In genomic region chr5:127705120-127705892, GRCh38 we compare ENCODE assay signal across 9 cellular contexts. TPM values are rescaled to one million over a fixed set of nuclear protein-coding genes. Genes with fewer than 3 reads are reported as not detected.
A peak's percentile ranks its signal among the peaks of the same experiment; 100 is the strongest.
DNase-seq lines count a peak whose midpoint lies in the region; ATAC-seq and TF ChIP-seq lines count a peak whose summit lies in the region.
"Had no signal": no experiment of that assay in that cellular context is flagged by ENCODE, and none has a peak within 500 bp of the region (broad histone marks: within the 10 kb centered on the region; RNA-seq: fewer than 3 reads in every experiment).

No MANE protein-coding gene starts in this region.

- peaks cover 4% of the 10 kb centered on the region for H3K27me3 Mint-ChIP-seq in glutamatergic neuron (ENCODE audit: unreplicated experiment)

- H3K36me3 ChIP-seq in MG63, result no peaks in the 10 kb centered on the region

- no peaks in the 10 kb centered on the region for H3K27me3 ChIP-seq in MG63

- DNase-seq in MG63 (peak; percentile 39), dermis blood vessel endothelial cell (peak; percentile 62), omental fat pad (ENCODE audit: low spot score) (peak; percentile 25), OCI-M2 (lab: John Stamatoyannopoulos, UW; ENCODE audit: unreplicated experiment) (no peak), GM19240 (ENCODE audit: insufficient read length, low spot score) (no peak), glutamatergic neuron (no peak), activated T-cell treated with anti-CD3 and anti-CD28 coated beads for 4 hours (no peak)
- DNase-seq: NCI-H526 had no signal

- ATAC-seq in GM18511 (IDR thresholded peaks at IDR 0.05; ENCODE audit: unreplicated experiment) (peak; percentile 74), omental fat pad (ENCODE audit: low FRiP score) (peak; percentile 29)

- no peak overlapping the region for H3K27ac Mint-ChIP-seq in glutamatergic neuron (ENCODE audit: unreplicated experiment)

- peaks cover under 1% of the 10 kb centered on the region for H3K36me3 Mint-ChIP-seq in glutamatergic neuron (ENCODE audit: unreplicated experiment)

- H3K9me3 ChIP-seq in MG63, result no peaks in the 10 kb centered on the region

- peaks cover 4% of the 10 kb centered on the region for H3K4me1 Mint-ChIP-seq in glutamatergic neuron (ENCODE audit: low read depth, unreplicated experiment)

- no peak overlapping the region for H3K4me3 Mint-ChIP-seq in glutamatergic neuron (ENCODE audit: unreplicated experiment)

- TF ChIP-seq CTCF in omental fat pad (IDR thresholded peaks at IDR 0.05) (no peak), glutamatergic neuron (IDR thresholded peaks at IDR 0.05; ENCODE audit: partially characterized antibody, unreplicated experiment) (no peak)

- no peaks in the 10 kb centered on the region for H3K9me3 Mint-ChIP-seq in glutamatergic neuron (ENCODE audit: unreplicated experiment)

- H3K4me3 ChIP-seq in MG63, result no peak overlapping the region

RNA-seq across cellular contexts. Expression of gene CCDC192, which starts 2.1 kb away (rescaled TPM):
- total RNA-seq in MG63 (2014; rRNA removed; shearing (Covaris generic); ENCODE audit: low replicate concordance), result not detected in 2 replicates
- total RNA-seq in dermis blood vessel endothelial cell, result not detected in 2 replicates
- total RNA-seq in omental fat pad, result under 1 TPM in 1 of 4 donors, not detected in 3; 0.56 TPM
- not detected for total RNA-seq in glutamatergic neuron (ENCODE audit: unreplicated experiment)

RNA-seq across cellular contexts. Expression of gene CTXN3, which starts 56.4 kb away (rescaled TPM):
- total RNA-seq in MG63 (2014; rRNA removed; shearing (Covaris generic); ENCODE audit: low replicate concordance), result not detected in 2 replicates
- not detected in 2 replicates for total RNA-seq in dermis blood vessel endothelial cell
- total RNA-seq in omental fat pad, result not detected
- not detected for total RNA-seq in glutamatergic neuron (ENCODE audit: unreplicated experiment)

Comparison
In these comparisons a context has a peak if more than half of its experiments do, and no peak if none do; other contexts are left out.
1. DNase-seq: peak in MG63 (single experiment), dermis blood vessel endothelial cell (single experiment) and omental fat pad (single experiment); none in OCI-M2 (single experiment), GM19240 (single experiment), glutamatergic neuron (single experiment) and activated T-cell treated with anti-CD3 and anti-CD28 coated beads for 4 hours (single experiment).